ENCODE assay signal across 16 cellular contexts in the genomic region with DNA sequence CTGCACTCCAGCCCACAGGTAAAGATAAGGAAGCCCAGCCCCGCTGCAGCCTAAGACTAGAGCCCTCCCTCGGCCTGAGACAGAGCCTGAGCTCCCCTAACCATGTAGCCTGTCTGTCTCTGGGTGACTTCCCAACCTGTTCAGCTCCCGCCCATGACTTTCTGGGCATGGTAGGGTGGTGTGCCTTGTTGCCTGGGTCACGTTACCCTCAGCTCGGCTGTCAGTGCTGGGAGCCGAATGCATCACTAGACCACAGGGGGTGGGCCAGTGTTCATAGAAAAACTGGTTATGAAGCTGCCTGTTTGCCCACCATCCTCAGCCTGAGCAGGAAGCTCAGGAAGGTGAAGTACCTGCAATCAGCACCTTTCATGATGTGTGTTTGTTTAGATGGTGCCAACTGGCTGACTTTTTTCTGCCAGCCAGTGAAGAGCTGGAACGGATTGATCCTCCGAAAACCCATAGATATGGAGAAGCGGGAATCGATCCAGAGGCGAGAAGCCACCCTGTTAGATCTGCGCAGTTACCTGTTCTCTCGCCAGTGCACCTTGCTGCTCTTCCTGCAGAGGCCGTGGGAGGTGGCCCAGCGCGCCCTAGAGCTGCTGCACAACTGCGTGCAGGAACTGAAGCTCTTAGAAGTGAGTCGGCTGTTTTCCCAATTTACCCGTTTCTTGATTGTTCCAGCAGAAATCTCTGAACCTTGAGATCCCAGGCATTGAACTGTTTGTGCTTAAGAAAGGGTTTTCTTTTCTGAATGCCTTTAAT. TPM values are rescaled to one million over a fixed set of nuclear protein-coding genes. Genes with fewer than 3 reads are reported as not detected.
DNase-seq lines count a peak whose midpoint lies in the region; ATAC-seq and TF ChIP-seq lines count a peak whose summit lies in the region.
"Had no signal": no experiment of that assay in that cellular context is flagged by ENCODE, and none has a peak within 500 bp of the region (broad histone marks: within the 10 kb centered on the region; RNA-seq: fewer than 3 reads in every experiment).

No MANE protein-coding gene starts in this region.

- no peak for ATAC-seq in HG02885 (IDR thresholded peaks at IDR 0.05; ENCODE audit: poor library complexity, unreplicated experiment)
- ATAC-seq: left ventricle myocardium superior had no signal

- WGBS in esophagus squamous epithelium, 2 donors, result 88 to 94% methylated on average over 8 to 9 of the region's 19 CpGs

- H3K27ac ChIP-seq in RWPE1 (0 out of 2 replicates have a peak overlapping the region, but pooled peaks have one; percentile 5), caudate nucleus (ENCODE audit: low read depth, low read length) (peak overlapping the region; percentile 85), esophagus squamous epithelium (no peak overlapping the region)
- H3K27ac ChIP-seq: adrenal gland, SJSA1 had no signal

- no peaks in the 10 kb centered on the region for H3K27me3 ChIP-seq in esophagus squamous epithelium
- H3K27me3 ChIP-seq: adrenal gland, SJSA1 had no signal

- no peak for TF ChIP-seq CTCF in RWPE1 (conservative IDR thresholded peaks at IDR 0.05; ENCODE audit: low read depth)
- TF ChIP-seq CTCF in esophagus squamous epithelium (IDR thresholded peaks at IDR 0.05), result no peak

- CTCF ChIA-PET in RWPE1 (lab: Yijun Ruan, JAX), result interaction anchor here (0.5 to 1.0 kb wide), 3 partner anchors 12 to 22 kb away, joined by 3 to 5 read pairs (median 4); no protein-coding TSS in a partner anchor

- H3K4me3 Mint-ChIP-seq in activated CD4-positive, alpha-beta T cell treated with anti-CD3 and anti-CD28 coated beads, Interleukin-2, amount 10 ng/mL, durations not matched to agents 24 days and 14 days, result no peak overlapping the region

- H3K36me3 Mint-ChIP-seq in activated CD4-positive, alpha-beta T cell treated with anti-CD3 and anti-CD28 coated beads, Interleukin-2, amount 10 ng/mL, durations not matched to agents 24 days and 14 days (ENCODE audit: low read depth), result peaks cover 47% of the 10 kb centered on the region

- H3K4me3 ChIP-seq in esophagus squamous epithelium, result no peak overlapping the region
- H3K4me3 ChIP-seq: adrenal gland, SJSA1, smooth muscle cell had no signal

- POLR2A ChIA-PET in RWPE1 (lab: Yijun Ruan, JAX; ENCODE audit: low non-redundant PET), result no interaction called here

- TF ChIP-seq POLR2A in esophagus squamous epithelium (IDR thresholded peaks at IDR 0.05), result no peak

- H3K9me3 ChIP-seq in esophagus squamous epithelium, result no peaks in the 10 kb centered on the region
- H3K9me3 ChIP-seq: adrenal gland, SJSA1 had no signal

- peak overlapping the region; percentile 31 for H3K27ac Mint-ChIP-seq in activated CD4-positive, alpha-beta T cell treated with anti-CD3 and anti-CD28 coated beads, Interleukin-2, amount 10 ng/mL, durations not matched to agents 24 days and 14 days
- H3K27ac Mint-ChIP-seq: progenitor cell of endocrine pancreas had no signal

- DNase-seq in activated CD4-positive, alpha-beta T cell treated with anti-CD3 and anti-CD28 coated beads, Interleukin-2, amount 10 ng/mL, durations not matched to agents 24 days and 14 days, result no peak
- no peak for DNase-seq in activated CD4-positive, alpha-beta T cell treated with anti-CD3 and anti-CD28 coated beads for 1 hour
- DNase-seq in RWPE1 (ENCODE audit: low spot score) (no peak), caudate nucleus (lab: John Stamatoyannopoulos, UW) (peak in 21 of 61 donors; percentile 28 to 80 (median 44)), NCI-H446 treated with DMSO at 0.1 percent for 48 hours (lab: John Stamatoyannopoulos, UW) (no peak), esophagus squamous epithelium (lab: John Stamatoyannopoulos, UW) (no peak)
- peak; percentile 23 for DNase-seq in stimulated activated CD8-positive, alpha-beta memory T cell treated with anti-CD3 and anti-CD28 coated beads, Interleukin-4, amount 100 ng/mL, for 48 hours
- DNase-seq: central memory CD4-positive, alpha-beta T cell; foreskin fibroblast; left ventricle myocardium superior; NCI-H1694 had no signal

- H3K4me1 Mint-ChIP-seq in activated CD4-positive, alpha-beta T cell treated with anti-CD3 and anti-CD28 coated beads, Interleukin-2, amount 10 ng/mL, durations not matched to agents 24 days and 14 days, result peaks cover 40% of the 10 kb centered on the region

- peaks cover 0 to 95% (median 13%) of the 10 kb centered on the region in 3 donors for H3K36me3 ChIP-seq in esophagus squamous epithelium

- no peaks in the 10 kb centered on the region for H3K27me3 Mint-ChIP-seq in activated CD4-positive, alpha-beta T cell treated with anti-CD3 and anti-CD28 coated beads, Interleukin-2, amount 10 ng/mL, durations not matched to agents 24 days and 14 days
- H3K27me3 Mint-ChIP-seq: progenitor cell of endocrine pancreas had no signal

- H3K9me3 Mint-ChIP-seq in activated CD4-positive, alpha-beta T cell treated with anti-CD3 and anti-CD28 coated beads, Interleukin-2, amount 10 ng/mL, durations not matched to agents 24 days and 14 days, result no peaks in the 10 kb centered on the region

- intact Hi-C loops in activated CD4-positive, alpha-beta T cell treated with anti-CD3 and anti-CD28 coated beads, Interleukin-2, amount 10 ng/mL, durations not matched to agents 24 days and 14 days (cut with micrococcal nuclease), result no loop called here
- intact Hi-C loops in esophagus squamous epithelium (cut with DNase I), result no loop called here

- no peaks in the 10 kb centered on the region for H3K4me1 ChIP-seq in esophagus squamous epithelium
- H3K4me1 ChIP-seq: adrenal gland, SJSA1 had no signal

RNA-seq across cellular contexts. Expression of a gene that starts 43.9 kb away (rescaled TPM):
- total RNA-seq in activated CD4-positive, alpha-beta T cell treated with anti-CD3 and anti-CD28 coated beads, Interleukin-2, amount 10 ng/mL, durations not matched to agents 24 days and 14 days, result 10.0 and 16.5 TPM in 2 replicates
- total RNA-seq in esophagus squamous epithelium, result 10 to 100 TPM in 1 of 4 donors, 1 to 10 TPM in 3; 5.4 to 18.3 (median 6.6) TPM

RNA-seq across cellular contexts. Expression of a gene that starts 51.2 kb away (rescaled TPM):
- 69.6 and 75.0 TPM in 2 replicates for total RNA-seq in activated CD4-positive, alpha-beta T cell treated with anti-CD3 and anti-CD28 coated beads, Interleukin-2, amount 10 ng/mL, durations not matched to agents 24 days and 14 days
- total RNA-seq in esophagus squamous epithelium, result 10 to 100 TPM; 16.8 to 26.6 (median 20.7) TPM

Comparison
In these comparisons a context has a peak if more than half of its experiments do, and no peak if none do; other contexts are left out.
1. H3K27ac ChIP-seq: peak in RWPE1 (single experiment) and caudate nucleus (single experiment); none in esophagus squamous epithelium (0 of 4).